Comparison of ENCODE assay signal across 13 cellular contexts in genomic region chr20:18007534-18008292, GRCh38. TPM values are rescaled to one million over a fixed set of nuclear protein-coding genes. Genes with fewer than 3 reads are reported as not detected.
A peak's percentile ranks its signal among the peaks of the same experiment; 100 is the strongest.
DNase-seq lines count a peak whose midpoint lies in the region; ATAC-seq and TF ChIP-seq lines count a peak whose summit lies in the region.
"Had no signal": no experiment of that assay in that cellular context is flagged by ENCODE, and none has a peak within 500 bp of the region (broad histone marks: within the 10 kb centered on the region; RNA-seq: fewer than 3 reads in every experiment).

No MANE protein-coding gene starts in this region.

- peak overlapping the region; percentile 48 for H3K27ac ChIP-seq in C4-2B
- H3K27ac ChIP-seq in body of pancreas, result no peak overlapping the region
- H3K27ac ChIP-seq in parathyroid adenoma, result no peak overlapping the region
- H3K27ac ChIP-seq: thoracic aorta had no signal

- H3K9me3 ChIP-seq in body of pancreas (no peaks in the 10 kb centered on the region), parathyroid adenoma (ENCODE audit: control insufficient read depth, low read length) (no peaks in the 10 kb centered on the region)
- H3K9me3 ChIP-seq: thoracic aorta had no signal

- no peak overlapping the region for H3K9ac ChIP-seq in parathyroid adenoma

- peak overlapping the region; percentile 11 for H2AFZ ChIP-seq in parathyroid adenoma

- ATAC-seq in body of pancreas (no peak), left ventricle myocardium superior (peak; percentile 45), HG03354 (IDR thresholded peaks at IDR 0.05; ENCODE audit: poor library complexity, severe bottlenecking, unreplicated experiment) (no peak)
- ATAC-seq: effector memory CD8-positive, alpha-beta T cell had no signal

- no peak for TF ChIP-seq POLR2A in body of pancreas (IDR thresholded peaks at IDR 0.05)

- H3K4me1 ChIP-seq in body of pancreas (peaks cover 11% of the 10 kb centered on the region), parathyroid adenoma (no peaks in the 10 kb centered on the region)

- H3K36me3 ChIP-seq in body of pancreas (replicated peaks in 1 of 2; ENCODE audit: insufficient read depth in 1 of 2, low read depth in 2 of 2) (no peaks in the 10 kb centered on the region), parathyroid adenoma (ENCODE audit: control insufficient read depth, insufficient read depth, low read length) (no peaks in the 10 kb centered on the region)
- H3K36me3 ChIP-seq: thoracic aorta had no signal

- H3K4me3 ChIP-seq in body of pancreas (no peak overlapping the region), parathyroid adenoma (ENCODE audit: low read depth, low read length) (no peak overlapping the region)
- H3K4me3 ChIP-seq: thoracic aorta had no signal

- WGBS in body of pancreas, 2 donors, result 76 to 79% methylated on average over 9 to 18 of the region's 19 CpGs

- intact Hi-C loops in body of pancreas (cut with DNase I), result no loop called here
- intact Hi-C loops in left ventricle myocardium superior (cut with micrococcal nuclease), result no loop called here

- H3K79me2 ChIP-seq in parathyroid adenoma, result no peaks in the 10 kb centered on the region

- peak in 3 of 4 donors; percentile 13 to 30 (median 21) for DNase-seq in body of pancreas
- peak; percentile 58 for DNase-seq in left ventricle myocardium superior
- no peak for DNase-seq in NCI-H2081 (lab: John Stamatoyannopoulos, UW)
- no peak for DNase-seq in T-helper 2 cell
- no peak for DNase-seq in HT-29 (ENCODE audit: low spot score)
- DNase-seq: effector memory CD8-positive, alpha-beta T cell; NCI-H1694; NCI-H69 had no signal

- H3K4me2 ChIP-seq in parathyroid adenoma (ENCODE audit: low read length), result no peak overlapping the region

- H3K27me3 ChIP-seq in body of pancreas (no peaks in the 10 kb centered on the region), parathyroid adenoma (ENCODE audit: control insufficient read depth, insufficient read depth, low read length) (no peaks in the 10 kb centered on the region)

- TF ChIP-seq CTCF in C4-2B (conservative IDR thresholded peaks at IDR 0.05) (no peak), body of pancreas (IDR thresholded peaks at IDR 0.05) (no peak), parathyroid adenoma (IDR thresholded peaks at IDR 0.05) (no peak)

RNA-seq across cellular contexts. Expression of gene MGME1, which starts 38.9 kb away (rescaled TPM):
- total RNA-seq in body of pancreas (1 to 10 TPM; 3.0 to 6.5 TPM), left ventricle myocardium superior (13.9 TPM)
- 10.9 and 14.0 TPM in 2 replicates for total RNA-seq in HT-29 (2014; rRNA removed; shearing (Covaris generic))

RNA-seq across cellular contexts. Expression of gene SNX5, which starts 39.1 kb away (rescaled TPM):
- total RNA-seq in body of pancreas, result 10 to 100 TPM; 61.3 to 84.3 TPM
- total RNA-seq in left ventricle myocardium superior, result 40.4 TPM
- total RNA-seq in HT-29 (2014; rRNA removed; shearing (Covaris generic)), result 181 and 203 TPM in 2 replicates

RNA-seq across cellular contexts. Expression of gene OVOL2, which starts 50.0 kb away (rescaled TPM):
- total RNA-seq in body of pancreas, result 10 to 100 TPM in 1 of 2 donors, 1 to 10 TPM in 1; 3.6 to 15.8 TPM
- total RNA-seq in left ventricle myocardium superior, result not detected
- 17.9 and 18.8 TPM in 2 replicates for total RNA-seq in HT-29 (2014; rRNA removed; shearing (Covaris generic))
- total RNA-seq: glomerular endothelial cell had no signal

Comparison
In these comparisons a context has a peak if more than half of its experiments do, and no peak if none do; other contexts are left out.
1. DNase-seq: peak in body of pancreas (3 of 4) and left ventricle myocardium superior (single experiment); none in NCI-H2081 (0 of 2), T-helper 2 cell (0 of 5) and HT-29 (single experiment).